ENCODE assay signal across 8 cellular contexts in genomic region chr9:65386699-65387098, GRCh38.
DNase-seq lines count a peak whose midpoint lies in the region; ATAC-seq and TF ChIP-seq lines count a peak whose summit lies in the region.
"Not testable (repeated sequence)": the region's sequence is repeated elsewhere in the genome, so short reads cannot be mapped to it uniquely, and the experiment has no call there.

No MANE protein-coding gene starts in this region.

- peak; percentile 64 for DNase-seq in T follicular helper cell (ENCODE audit: low read depth)
- peak; percentile 72 for DNase-seq in activated naive CD4-positive, alpha-beta T cell treated with anti-CD3 and anti-CD28 coated beads for 36 hours
- peak; percentile 70 for DNase-seq in fibroblast of mammary gland (ENCODE audit: low read depth)
- peak; percentile 93 for DNase-seq in mesenteric fat pad (ENCODE audit: low spot score)
- peak; percentile 81 for DNase-seq in stimulated activated CD4-positive, alpha-beta T cell treated with anti-CD3 and anti-CD28 coated beads, Interleukin-15, amount 100 ng/mL, for 24 hours
- peak; percentile 63 to 67 for DNase-seq in uterus

- not testable (repeated sequence) for H3K9me3 ChIP-seq in uterus

- not testable (repeated sequence) for H3K4me1 Mint-ChIP-seq in activated naive CD4-positive, alpha-beta T cell treated with anti-CD3 and anti-CD28 coated beads for 36 hours (ENCODE audit: low read depth)

- intact Hi-C loops in activated naive CD4-positive, alpha-beta T cell treated with anti-CD3 and anti-CD28 coated beads for 36 hours (cut with micrococcal nuclease); uterus (cut with DNase I; ENCODE audit: low total_unique reads): not testable (repeated sequence)

- peak overlapping the region in 1 of 2 donors; percentile 66 for H3K27ac ChIP-seq in uterus

- peak overlapping the region; percentile 15 for H3K4me3 Mint-ChIP-seq in activated naive CD4-positive, alpha-beta T cell treated with anti-CD3 and anti-CD28 coated beads for 36 hours

- not testable (repeated sequence) for TF ChIP-seq CTCF in fibroblast of mammary gland (conservative IDR thresholded peaks at IDR 0.05; ENCODE audit: control insufficient read depth, insufficient read depth, low read depth, low read length); uterus (IDR thresholded peaks at IDR 0.05)

- peaks cover 11% of the 10 kb centered on the region for H3K9me3 Mint-ChIP-seq in activated naive CD4-positive, alpha-beta T cell treated with anti-CD3 and anti-CD28 coated beads for 36 hours

- H3K27ac Mint-ChIP-seq in activated naive CD4-positive, alpha-beta T cell treated with anti-CD3 and anti-CD28 coated beads for 36 hours, result not testable (repeated sequence)

- H3K27me3 Mint-ChIP-seq in activated naive CD4-positive, alpha-beta T cell treated with anti-CD3 and anti-CD28 coated beads for 36 hours (ENCODE audit: low read depth), result not testable (repeated sequence)

- H3K36me3 Mint-ChIP-seq in activated naive CD4-positive, alpha-beta T cell treated with anti-CD3 and anti-CD28 coated beads for 36 hours (ENCODE audit: low read depth), result not testable (repeated sequence)

- not testable (repeated sequence) for H3K27me3 ChIP-seq in uterus

- peak; percentile 86 for ATAC-seq in GM18861 (IDR thresholded peaks at IDR 0.05; ENCODE audit: unreplicated experiment)
- peak; percentile 56 for ATAC-seq in HG03175 (IDR thresholded peaks at IDR 0.05; ENCODE audit: unreplicated experiment)

- H3K36me3 ChIP-seq in uterus, result not testable (repeated sequence)

- peak overlapping the region; percentile 31 for H3K4me3 ChIP-seq in fibroblast of mammary gland (ENCODE audit: control insufficient read depth, low read depth, low read length)
- H3K4me3 ChIP-seq in uterus, result peak overlapping the region; percentile 18 to 37

- not testable (repeated sequence) for H3K4me1 ChIP-seq in uterus

- not testable (repeated sequence) for TF ChIP-seq POLR2A in uterus (IDR thresholded peaks at IDR 0.05)

- CTCF ChIA-PET in activated naive CD4-positive, alpha-beta T cell treated with anti-CD3 and anti-CD28 coated beads for 36 hours (lab: Charles Lee), result not testable (repeated sequence)
